In the genomic region with DNA sequence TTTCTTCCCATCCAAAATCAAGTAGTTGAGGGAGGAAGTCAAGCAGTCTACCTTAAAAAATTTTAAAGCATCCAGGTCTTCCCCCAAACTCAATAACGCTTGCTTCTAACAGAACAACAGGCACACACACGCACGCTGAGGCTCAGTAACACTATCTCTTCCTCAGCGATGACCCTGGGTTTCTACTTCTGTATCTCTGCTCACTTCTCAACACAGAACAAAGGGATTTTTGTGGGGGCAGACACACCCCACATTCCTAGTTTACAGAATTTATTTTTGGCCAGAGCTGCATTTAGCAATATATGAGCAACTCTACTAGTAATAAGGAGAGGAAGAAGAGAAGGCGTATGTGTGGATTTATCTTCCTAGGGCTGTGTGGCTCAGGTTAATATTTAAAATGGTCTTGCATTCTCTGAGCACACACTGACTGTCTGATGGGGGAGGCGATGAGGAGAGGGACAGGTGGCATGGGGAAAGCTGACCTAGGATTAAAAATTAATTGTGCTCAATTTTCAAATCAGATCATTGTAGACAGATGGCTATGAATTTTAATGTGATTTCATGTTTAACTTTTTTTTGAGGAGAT, we compare ENCODE assay signal across 1 cellular context.
TF ChIP-seq lines count a peak whose summit lies in the region.

No MANE protein-coding gene starts in this region.

TF ChIP-seq in GM12878, 131 proteins besides CTCF, POLR2A, EP300 and RAD21 (continued from another document):
- no peak for TF ChIP-seq ZNF592 (IDR thresholded peaks at IDR 0.05)
- TF ChIP-seq BRCA1 (IDR thresholded peaks at IDR 0.05; ENCODE audit: low read depth, low read length), result no peak
- TF ChIP-seq, protein P1, sequence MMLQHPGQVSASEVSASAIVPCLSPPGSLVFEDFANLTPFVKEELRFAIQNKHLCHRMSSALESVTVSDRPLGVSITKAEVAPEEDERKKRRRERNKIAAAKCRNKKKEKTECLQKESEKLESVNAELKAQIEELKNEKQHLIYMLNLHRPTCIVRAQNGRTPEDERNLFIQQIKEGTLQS (IDR thresholded peaks at IDR 0.05; ENCODE audit: borderline replicate concordance, extremely low read depth, low read depth, low read length), result no peak
- TF ChIP-seq FOS (IDR thresholded peaks at IDR 0.05; ENCODE audit: borderline replicate concordance, extremely low read depth, insufficient read length), result no peak
- TF ChIP-seq E4F1 (IDR thresholded peaks at IDR 0.05; ENCODE audit: borderline replicate concordance, partially characterized antibody), result no peak
- TF ChIP-seq CBX3 (IDR thresholded peaks at IDR 0.05; ENCODE audit: borderline replicate concordance, low read depth), result no peak
